24 cellular contexts compared by ENCODE assay signal in the genomic region with DNA sequence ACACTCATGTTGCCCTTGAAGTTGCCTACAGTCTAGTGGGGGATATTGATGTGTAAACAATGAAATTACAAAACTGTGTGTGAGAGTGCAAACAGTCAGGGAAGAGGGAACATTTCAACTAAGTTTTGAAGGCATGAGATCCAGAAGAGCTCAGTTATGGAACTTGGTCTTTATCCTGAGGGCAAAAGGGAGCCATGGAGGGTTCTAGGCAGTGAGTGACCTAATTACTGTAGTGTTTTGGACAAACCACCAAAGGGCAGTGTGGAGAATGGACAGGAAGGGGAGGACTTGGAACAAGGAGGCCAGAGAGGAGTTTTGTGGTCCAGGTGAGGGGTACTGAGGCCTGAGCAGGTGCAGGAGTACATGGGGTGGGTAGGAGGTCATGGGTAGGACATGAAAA.
A peak's percentile ranks its signal among the peaks of the same experiment; 100 is the strongest.
DNase-seq lines count a peak whose midpoint lies in the region; ATAC-seq, FAIRE-seq and TF ChIP-seq lines count a peak whose summit lies in the region.
"Had no signal": no experiment of that assay in that cellular context is flagged by ENCODE, and none has a peak within 500 bp of the region (broad histone marks: within the 10 kb centered on the region; RNA-seq: fewer than 3 reads in every experiment).

No MANE protein-coding gene starts in this region.

- H2BK120ac ChIP-seq in neuronal stem cell (ENCODE audit: low read depth, low read length), result no peak overlapping the region

- no peak overlapping the region for H3K23ac ChIP-seq in neuronal stem cell (ENCODE audit: low read depth, low read length, poor library complexity)

- no peak overlapping the region for H2BK5ac ChIP-seq in neuronal stem cell (ENCODE audit: low read length)

- H3K36me3 ChIP-seq in left ventricle myocardium inferior, result no peaks in the 10 kb centered on the region
- no peaks in the 10 kb centered on the region for H3K36me3 ChIP-seq in K562 (ENCODE audit: control insufficient read depth, insufficient read depth, low read length)
- H3K36me3 ChIP-seq in neuronal stem cell (replicated peaks in 1 of 2; ENCODE audit: control insufficient read depth in 2 of 2, insufficient read depth in 2 of 2, low read length in 2 of 2), result no peaks in the 10 kb centered on the region
- H3K36me3 ChIP-seq: BLaER1 treated with 17β-estradiol and CSF1 and Interleukin-3, amounts not matched to agents 10 nM and 100 nM had no signal

- TF ChIP-seq CTCF in left ventricle myocardium inferior (IDR thresholded peaks at IDR 0.05; ENCODE audit: borderline replicate concordance) (no peak), K562 (IDR thresholded peaks at IDR 0.05 in 2 of 3, conservative IDR thresholded peaks at IDR 0.05 in 1 of 3; ENCODE audit: insufficient read depth in 2 of 3, low read depth in 1 of 3, low read length in 3 of 3) (no peak)

- CTCF ChIA-PET in K562 (lab: Yijun Ruan, JAX; ENCODE audit: low intra/inter-chr PET ratio), result no interaction called here

- H3K4me2 ChIP-seq in K562 (ENCODE audit: insufficient read depth, low read length), result no peak overlapping the region
- H3K4me2 ChIP-seq in neuronal stem cell (ENCODE audit: insufficient read depth, low read length, poor library complexity, severe bottlenecking), result no peak overlapping the region
- H3K4me2 ChIP-seq: A549; BLaER1 treated with 17β-estradiol and CSF1 and Interleukin-3, amounts not matched to agents 10 nM and 100 nM had no signal

- no TSS peak for BruUV-seq in K562 (replicated peaks; lab: Mats Ljungman, UMichigan)

- H3K18ac ChIP-seq in neuronal stem cell (ENCODE audit: low read length), result no peak overlapping the region

- no peaks in the 10 kb centered on the region for H3K79me1 ChIP-seq in neuronal stem cell (ENCODE audit: low read depth, low read length)

- H4K91ac ChIP-seq in neuronal stem cell (ENCODE audit: low read depth, low read length, poor library complexity), result no peak overlapping the region

- H3K4ac ChIP-seq in neuronal stem cell (ENCODE audit: low read length), result no peak overlapping the region

- no peak overlapping the region for H2BK15ac ChIP-seq in neuronal stem cell (ENCODE audit: low read length)

- FAIRE-seq in K562 (lab: Jason Lieb, UNC), result no peak
- FAIRE-seq: A549, GM12878, GM12892, GM18507 had no signal

- no peak for TF ChIP-seq RAD21 in K562 (CRISPR knock-in tag; conservative IDR thresholded peaks at IDR 0.05 in 1 of 2, IDR thresholded peaks at IDR 0.05 in 1 of 2)

- TF ChIP-seq EP300 in K562 (IDR thresholded peaks at IDR 0.05; ENCODE audit: low read length), result no peak

- H4K20me1 ChIP-seq in K562 (replicated peaks; ENCODE audit: control insufficient read depth, insufficient read depth, low read length), result no peaks in the 10 kb centered on the region
- H4K20me1 ChIP-seq: BLaER1 treated with 17β-estradiol and CSF1 and Interleukin-3, amounts not matched to agents 10 nM and 100 nM had no signal

- no peaks in the 10 kb centered on the region for H3K9me3 ChIP-seq in left ventricle myocardium inferior (replicated peaks)
- no peaks in the 10 kb centered on the region for H3K9me3 ChIP-seq in K562 (replicated peaks; ENCODE audit: control insufficient read depth, insufficient read depth, low read depth, low read length)
- no peaks in the 10 kb centered on the region for H3K9me3 ChIP-seq in neuronal stem cell (replicated peaks in 1 of 2; ENCODE audit: control insufficient read depth in 2 of 2, insufficient read depth in 1 of 2, low read depth in 1 of 2, low read length in 2 of 2)
- H3K9me3 ChIP-seq: A549; BLaER1 treated with 17β-estradiol and CSF1 and Interleukin-3, amounts not matched to agents 10 nM and 100 nM had no signal

- H3K4me1 ChIP-seq in left ventricle myocardium inferior (peaks cover 29% of the 10 kb centered on the region), K562 (replicated peaks in 1 of 2; ENCODE audit: control insufficient read depth in 2 of 2, insufficient read depth in 2 of 2, low read length in 2 of 2) (no peaks in the 10 kb centered on the region; a peak in 1 of 5 replicates), neuronal stem cell (ENCODE audit: control insufficient read depth in 2 of 2, insufficient read depth in 1 of 2, low read depth in 1 of 2, low read length in 2 of 2) (peaks cover 4 to 7% of the 10 kb centered on the region in 2 donors)
- H3K4me1 ChIP-seq: A549 had no signal

- H3K27ac ChIP-seq in left ventricle myocardium inferior (replicated peaks) (peak overlapping the region; percentile 85), K562 (ENCODE audit: extremely low read depth, low read depth, low read length) (no peak overlapping the region), neuronal stem cell (replicated peaks; ENCODE audit: low read length) (no peak overlapping the region)
- H3K27ac ChIP-seq: 22Rv1; A549; BLaER1 treated with 17β-estradiol and CSF1 and Interleukin-3, amounts not matched to agents 10 nM and 100 nM; C4-2B had no signal

- in situ Hi-C loops in K562 (cut with MboI), result no loop called here

- H3K9me1 ChIP-seq in K562 (ENCODE audit: control insufficient read depth, insufficient read depth, low read length), result no peaks in the 10 kb centered on the region

- TF ChIP-seq POLR2A in K562 (conservative IDR thresholded peaks at IDR 0.05), result no peak

- no peak overlapping the region for H3K9ac ChIP-seq in K562 (ENCODE audit: insufficient read depth in 1 of 2, low read depth in 2 of 2, low read length in 2 of 2)
- no peak overlapping the region for H3K9ac ChIP-seq in neuronal stem cell (ENCODE audit: low read depth, low read length, poor library complexity)
- H3K9ac ChIP-seq: BLaER1 treated with 17β-estradiol and CSF1 and Interleukin-3, amounts not matched to agents 10 nM and 100 nM had no signal

- H4K8ac ChIP-seq in neuronal stem cell (ENCODE audit: low read depth, low read length), result no peak overlapping the region

- intact Hi-C loops in left ventricle myocardium inferior (cut with micrococcal nuclease), result no loop called here
- intact Hi-C loops in left cardiac atrium (cut with DNase I), result loop anchor here in 1 of 2 donors (5.0 kb wide), 2 partner anchors 110 to 200 kb away; no protein-coding TSS in a partner anchor
- intact Hi-C loops in K562 (cut with micrococcal nuclease), result no loop called here

- POLR2A ChIA-PET in K562 (lab: Yijun Ruan, JAX), result no interaction called here

- H3K79me2 ChIP-seq in K562 (ENCODE audit: control insufficient read depth, insufficient read depth, low read length), result no peaks in the 10 kb centered on the region

- no peak overlapping the region for H2BK12ac ChIP-seq in neuronal stem cell (ENCODE audit: low read length)

- H2AFZ ChIP-seq in K562 (ENCODE audit: low read depth, low read length), result no peak overlapping the region
- no peak overlapping the region for H2AFZ ChIP-seq in neuronal stem cell (ENCODE audit: low read length)

- H2AK5ac ChIP-seq in neuronal stem cell (ENCODE audit: low read depth, low read length), result no peak overlapping the region

- no peak overlapping the region for H3K4me3 ChIP-seq in left ventricle myocardium inferior
- no peak overlapping the region for H3K4me3 ChIP-seq in K562
- no peak overlapping the region for H3K4me3 ChIP-seq in neuronal stem cell (ENCODE audit: low read length in 2 of 2)
- H3K4me3 ChIP-seq: A549; BLaER1 treated with 17β-estradiol and CSF1 and Interleukin-3, amounts not matched to agents 10 nM and 100 nM; GM12878 had no signal

- H3K27me3 ChIP-seq in left ventricle myocardium inferior (ENCODE audit: low read depth), result no peaks in the 10 kb centered on the region
- H3K27me3 ChIP-seq in K562 (ENCODE audit: control insufficient read depth in 2 of 2, insufficient read depth in 2 of 2, low read length in 2 of 2), result peaks cover 16 to 52% of the 10 kb centered on the region in 2 experiments
- H3K27me3 ChIP-seq in neuronal stem cell (ENCODE audit: control insufficient read depth in 3 of 3, insufficient read depth in 3 of 3, low read depth in 1 of 3, low read length in 3 of 3), result peaks cover 0 to 6% (median 0%) of the 10 kb centered on the region in 3 experiments
- H3K27me3 ChIP-seq: BLaER1 treated with 17β-estradiol and CSF1 and Interleukin-3, amounts not matched to agents 10 nM and 100 nM had no signal

- H3K14ac ChIP-seq in neuronal stem cell (ENCODE audit: low read length), result peak overlapping the region; percentile 11

- ATAC-seq in left cardiac atrium, result no peak
- no peak for ATAC-seq in K562
- ATAC-seq in HG03442 (IDR thresholded peaks at IDR 0.05; ENCODE audit: unreplicated experiment), result no peak
- ATAC-seq: A549; CD8-positive, alpha-beta T cell; GM12878 had no signal

- no peak for DNase-seq in left ventricle myocardium inferior
- no peak for DNase-seq in left cardiac atrium
- DNase-seq in K562 (ENCODE audit: extremely low read depth in 1 of 4, low spot score in 3 of 4), result no peak
- DNase-seq in neuronal stem cell (ENCODE audit: low spot score), result no peak
- no peak for DNase-seq in NCI-H748 treated with DMSO at 0.1 percent for 48 hours (lab: John Stamatoyannopoulos, UW)
- DNase-seq: AML-193; CD4-positive, alpha-beta T cell; CD8-positive, alpha-beta T cell; COR-L47; DMS 273 treated with DMSO at 0.1 percent for 48 hours; DMS153; DMS53; DMS79; DND-41; EL; GDM1 had no signal

TF ChIP-seq in K562, 482 proteins besides CTCF, POLR2A, EP300 and RAD21:
- TF ChIP-seq ZFP36 (IDR thresholded peaks at IDR 0.05; ENCODE audit: low read depth, low read length, partially characterized antibody) (peak; percentile 35), RBM14 (IDR thresholded peaks at IDR 0.05; ENCODE audit: borderline replicate concordance, insufficient read depth, low read depth, low read length) (no peak), RBM25 (IDR thresholded peaks at IDR 0.05; ENCODE audit: low read depth, low read length, severe bottlenecking) (peak; percentile 27)
